In the genomic region with DNA sequence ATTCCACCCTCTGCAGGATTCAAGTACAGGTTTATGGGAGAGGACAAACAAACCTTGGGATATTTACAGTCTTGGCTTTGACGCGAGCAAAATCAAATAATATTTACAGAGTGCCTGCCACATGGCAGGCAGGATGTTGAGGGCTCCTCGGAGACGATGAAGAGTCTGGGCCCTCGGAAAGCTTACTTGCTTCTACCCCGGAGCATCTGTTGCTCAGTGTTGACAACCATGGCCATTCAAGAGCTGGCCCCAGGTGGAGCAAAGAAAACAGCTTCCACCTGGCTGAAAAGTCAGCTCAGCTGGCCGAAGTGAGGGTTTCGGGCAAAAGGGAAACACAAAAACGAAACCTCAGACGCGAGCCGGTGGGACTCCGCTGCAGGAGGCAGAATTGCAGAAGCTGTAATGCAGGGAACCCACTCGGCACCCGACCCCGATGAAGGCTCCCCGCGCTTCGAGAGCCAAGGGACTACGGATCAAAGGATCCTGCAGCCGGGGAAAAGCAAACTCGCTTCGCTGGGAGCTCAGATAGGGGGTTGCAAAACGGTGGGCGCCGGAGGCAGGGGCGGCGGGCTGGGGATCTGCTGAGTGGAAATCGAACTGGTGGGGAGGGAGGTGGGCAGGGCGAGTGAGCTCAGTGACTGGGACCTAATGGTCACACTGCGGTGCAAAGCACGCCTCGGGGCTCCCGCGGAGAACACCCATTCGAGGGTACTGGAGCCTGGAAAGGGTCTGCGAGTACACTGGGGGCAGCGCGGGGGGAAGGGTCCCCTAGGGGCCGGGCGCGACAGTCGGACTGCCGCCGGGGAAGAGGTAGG, we compare ENCODE assay signal across 8 cellular contexts. TPM values are rescaled to one million over a fixed set of nuclear protein-coding genes. Genes with fewer than 3 reads are reported as not detected.
DNase-seq lines count a peak whose midpoint lies in the region; ATAC-seq, FAIRE-seq and TF ChIP-seq lines count a peak whose summit lies in the region.

No MANE protein-coding gene starts in this region.

- DNase-seq in Panc1 (ENCODE audit: low read depth, low spot score) (no peak), left ventricle myocardium superior (peak; percentile 60), progenitor cell of endocrine pancreas (ENCODE audit: low spot score, unreplicated experiment) (peak; percentile 38), D721Med (ENCODE audit: insufficient read length, low spot score) (no peak)
- DNase-seq in activated naive CD4-positive, alpha-beta T cell treated with anti-CD3 and anti-CD28 coated beads, Interleukin-2, amount 50 U/mL, for 72 hours (ENCODE audit: low spot score in 2 of 2), result peak; percentile 40 to 63

- intact Hi-C loops in Panc1 (cut with micrococcal nuclease; ENCODE audit: unreplicated experiment) (no loop called here), left ventricle myocardium superior (cut with micrococcal nuclease) (loop anchor here (5.0 kb wide), 1 partner anchor 44 kb away; no protein-coding TSS in a partner anchor)

- peaks cover 36 to 43% of the 10 kb centered on the region in 2 donors for H3K36me3 Mint-ChIP-seq in activated naive CD4-positive, alpha-beta T cell treated with anti-CD3 and anti-CD28 coated beads, Interleukin-2, amount 50 U/mL, for 72 hours
- H3K36me3 Mint-ChIP-seq in progenitor cell of endocrine pancreas (ENCODE audit: insufficient read depth), result peaks cover 2% of the 10 kb centered on the region

- peaks cover 11 to 21% of the 10 kb centered on the region in 2 donors for H3K9me3 Mint-ChIP-seq in activated naive CD4-positive, alpha-beta T cell treated with anti-CD3 and anti-CD28 coated beads, Interleukin-2, amount 50 U/mL, for 72 hours
- H3K9me3 Mint-ChIP-seq in progenitor cell of endocrine pancreas (ENCODE audit: low read depth), result peaks cover 8% of the 10 kb centered on the region

- no peaks in the 10 kb centered on the region; the same call in 1 of the 2 replicates for H3K4me1 ChIP-seq in Panc1 (ENCODE audit: control insufficient read depth, insufficient read depth, low read length)

- H3K27me3 ChIP-seq in Panc1 (ENCODE audit: control insufficient read depth, insufficient read depth, low read length), result no peaks in the 10 kb centered on the region

- H3K4me3 ChIP-seq in Panc1 (ENCODE audit: low read depth in 2 of 2, low read length in 2 of 2), result peak overlapping the region; percentile 57 to 59

- POLR2A ChIA-PET in Panc1 (lab: Charles Lee), result no interaction called here

- no TSS peak for BruUV-seq in Panc1 (replicated peaks; lab: Mats Ljungman, UMichigan)

- H3K36me3 ChIP-seq in Panc1 (ENCODE audit: control insufficient read depth, insufficient read depth, low read length), result no peaks in the 10 kb centered on the region

- TF ChIP-seq CTCF in 22Rv1 (IDR thresholded peaks at IDR 0.05), result no peak
- no peak for TF ChIP-seq CTCF in Panc1 (IDR thresholded peaks at IDR 0.05)
- TF ChIP-seq CTCF in progenitor cell of endocrine pancreas (IDR thresholded peaks at IDR 0.05; ENCODE audit: unreplicated experiment), result no peak
- no peak for TF ChIP-seq CTCF in D721Med (IDR thresholded peaks at IDR 0.05; ENCODE audit: insufficient read depth, missing control alignments)

- peaks cover 20% of the 10 kb centered on the region for H3K4me1 Mint-ChIP-seq in progenitor cell of endocrine pancreas (ENCODE audit: low read depth)

- peaks cover 22% of the 10 kb centered on the region for H3K27me3 Mint-ChIP-seq in progenitor cell of endocrine pancreas

- H3K9me3 ChIP-seq in Panc1 (ENCODE audit: control insufficient read depth, insufficient read depth, low read depth, low read length), result no peaks in the 10 kb centered on the region

- FAIRE-seq in D721Med (lab: Jason Lieb, UNC), result no peak

- CTCF ChIA-PET in Panc1 (lab: Charles Lee), result no interaction called here

- H3K27ac ChIP-seq in 22Rv1 (peak overlapping the region; percentile 88), Panc1 (ENCODE audit: low read length) (no peak overlapping the region)

- H3K4me3 Mint-ChIP-seq in progenitor cell of endocrine pancreas (ENCODE audit: low read depth), result peak overlapping the region; percentile 88

- ATAC-seq in GM18858 (IDR thresholded peaks at IDR 0.05; ENCODE audit: unreplicated experiment), result peak; percentile 11
- ATAC-seq in HG03066 (IDR thresholded peaks at IDR 0.05; ENCODE audit: low read depth, unreplicated experiment), result peak; percentile 25
- ATAC-seq in Panc1, result peak; percentile 37
- ATAC-seq in activated naive CD4-positive, alpha-beta T cell treated with anti-CD3 and anti-CD28 coated beads, Interleukin-2, amount 50 U/mL, for 72 hours, result peak; percentile 10 to 19
- ATAC-seq in left ventricle myocardium superior, result peak; percentile 30

- peak overlapping the region; percentile 92 to 96 for H3K27ac Mint-ChIP-seq in activated naive CD4-positive, alpha-beta T cell treated with anti-CD3 and anti-CD28 coated beads, Interleukin-2, amount 50 U/mL, for 72 hours
- H3K27ac Mint-ChIP-seq in progenitor cell of endocrine pancreas, result peak overlapping the region; percentile 86

- in situ Hi-C loops in Panc1 (cut with HindIII; ENCODE audit: low pct_unique_long_range_greater_than_20kb, low sequenced_read_pairs), result no loop called here

RNA-seq across cellular contexts. Expression of a gene that starts 0.8 kb away (rescaled TPM):
- 0.80 TPM for total RNA-seq in Panc1 (2021; ENCODE audit: unreplicated experiment)
- 0.24 TPM for polyA plus RNA-seq in Panc1 (2012; ENCODE audit: insufficient read length)
- total RNA-seq in activated naive CD4-positive, alpha-beta T cell treated with anti-CD3 and anti-CD28 coated beads, Interleukin-2, amount 50 U/mL, for 72 hours, result 10 to 100 TPM; 36.6 to 45.7 TPM
- total RNA-seq in left ventricle myocardium superior, result 14.0 TPM
- total RNA-seq in progenitor cell of endocrine pancreas, result 13.7 and 14.6 TPM in 2 replicates

Comparison
In these comparisons a context has a peak if more than half of its experiments do, and no peak if none do; other contexts are left out.
1. DNase-seq: peak in activated naive CD4-positive, alpha-beta T cell treated with anti-CD3 and anti-CD28 coated beads, Interleukin-2, amount 50 U/mL, for 72 hours (2 of 2), left ventricle myocardium superior (single experiment) and progenitor cell of endocrine pancreas (single experiment); none in Panc1 (single experiment) and D721Med (single experiment).
2. Peak in every context shown above with its lines, with median percentiles within 50 percentile points of each other: ATAC-seq.